In the genomic region with DNA sequence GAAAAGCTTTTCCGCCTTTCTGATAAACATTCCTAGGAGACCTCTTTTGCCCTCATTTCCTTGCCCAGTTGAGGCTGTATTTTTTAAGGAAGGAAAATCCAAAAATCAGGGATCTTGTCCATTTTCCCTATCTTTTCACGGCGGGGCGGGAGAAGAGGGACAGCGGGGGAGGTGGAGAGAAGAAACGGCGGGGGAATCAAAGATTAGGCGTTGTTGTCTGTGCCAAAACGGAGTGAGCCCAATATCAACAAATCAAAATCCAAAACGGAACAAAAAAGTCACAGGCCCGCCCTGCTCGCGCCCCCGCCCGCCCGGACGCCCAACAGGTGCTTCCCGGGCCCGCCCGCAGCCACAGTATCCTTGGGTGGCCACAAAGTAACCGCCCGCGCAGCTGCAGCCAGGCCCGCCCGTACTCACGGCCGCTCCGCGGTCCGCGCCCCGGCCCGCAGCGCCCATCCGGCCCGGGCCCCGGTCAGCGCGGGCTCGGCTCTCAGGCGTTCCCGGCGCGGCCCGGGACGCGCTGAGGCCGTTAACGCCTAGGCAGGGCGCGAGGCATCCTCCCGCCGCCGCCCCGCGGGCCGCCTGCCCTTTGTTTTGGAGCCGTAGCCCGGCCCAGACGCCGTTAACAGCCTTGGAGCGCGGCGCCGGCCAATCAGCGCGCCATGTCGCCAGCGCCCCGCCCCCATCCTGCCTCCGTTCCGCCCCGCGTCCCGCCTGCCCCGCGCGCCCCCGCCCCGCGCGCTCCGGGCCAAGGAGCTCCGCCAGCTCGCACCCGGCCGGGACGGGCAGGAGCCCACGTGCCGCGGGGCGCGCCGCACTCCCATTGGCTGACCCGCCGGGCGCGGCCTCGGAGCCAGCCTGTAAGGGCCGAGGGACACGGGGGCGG, we compare ENCODE assay signal across 8 cellular contexts. TPM values are rescaled to one million over a fixed set of nuclear protein-coding genes. Genes with fewer than 3 reads are reported as not detected.
DNase-seq lines count a peak whose midpoint lies in the region; ATAC-seq, FAIRE-seq and TF ChIP-seq lines count a peak whose summit lies in the region.

A gene with protein sequence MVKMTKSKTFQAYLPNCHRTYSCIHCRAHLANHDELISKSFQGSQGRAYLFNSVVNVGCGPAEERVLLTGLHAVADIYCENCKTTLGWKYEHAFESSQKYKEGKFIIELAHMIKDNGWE (minus strand): TSS at position 597 of the 886 bp plus-strand sequence. CDS start 25,050 bp downstream, outside the sequence.

- H3K9me2 ChIP-seq in SU-DHL-6 (replicated peaks; ENCODE audit: insufficient read depth, low read length) = no peaks in the 10 kb centered on the region

- no peaks in the 10 kb centered on the region for H3F3A ChIP-seq in SU-DHL-6 (ENCODE audit: insufficient read depth)

- 1% methylated on average over 43 to 102 of the region's 102 CpGs for WGBS in pancreas, 2 donors
- WGBS in thyroid gland, 2 donors = 0 to 2% methylated on average over 17 to 23 of the region's 102 CpGs

- H3K27me3 ChIP-seq in SU-DHL-6 (ENCODE audit: low read length) = no peaks in the 10 kb centered on the region
- no peaks in the 10 kb centered on the region for H3K27me3 ChIP-seq in cardiac muscle cell
- H3K27me3 ChIP-seq in pancreas = no peaks in the 10 kb centered on the region
- no peaks in the 10 kb centered on the region for H3K27me3 ChIP-seq in thyroid gland

- no peak for FAIRE-seq in pancreas (lab: Jason Lieb, UNC)

- peak; percentile 58 to 99 for TF ChIP-seq POLR2A in thyroid gland (IDR thresholded peaks at IDR 0.05)

- H2AFZ ChIP-seq in SU-DHL-6 (ENCODE audit: low read depth, low read length, severe bottlenecking) = peak within 1 kb of the TSS; percentile 96

- DNase-seq in GM12865 (ENCODE audit: low read depth) = peak; percentile 94
- DNase-seq in NCI-H1105 (lab: John Stamatoyannopoulos, UW) = peak; percentile 94
- peak; percentile 93 for DNase-seq in activated naive CD8-positive, alpha-beta T cell treated with anti-CD3 and anti-CD28 coated beads, Interleukin-2, amount 50 U/mL, for 24 hours
- DNase-seq in cardiac muscle cell (ENCODE audit: low read depth in 1 of 2, low spot score in 1 of 2) = peak; percentile 97 to 99
- DNase-seq in pancreas = peak; percentile 96 to 99 (median 98)
- peak; percentile 97 to 98 for DNase-seq in thyroid gland

- peaks cover 5% of the 10 kb centered on the region for H3K4me1 ChIP-seq in cardiac muscle cell (ENCODE audit: low read depth)
- H3K4me1 ChIP-seq in pancreas = peaks cover 0 to 7% (median 0%) of the 10 kb centered on the region in 3 donors
- peaks cover 6 to 8% of the 10 kb centered on the region in 2 donors for H3K4me1 ChIP-seq in thyroid gland

- ATAC-seq in HG02623 (IDR thresholded peaks at IDR 0.05; ENCODE audit: unreplicated experiment) (peak; percentile 76), pancreas (peak; percentile 93 to 98 (median 96))
- ATAC-seq in activated naive CD8-positive, alpha-beta T cell treated with anti-CD3 and anti-CD28 coated beads, Interleukin-2, amount 50 U/mL, for 24 hours = peak; percentile 90

- H3K36me3 ChIP-seq in SU-DHL-6 (ENCODE audit: low read length) = no peaks in the 10 kb centered on the region
- H3K36me3 ChIP-seq in cardiac muscle cell = no peaks in the 10 kb centered on the region
- H3K36me3 ChIP-seq in pancreas = no peaks in the 10 kb centered on the region
- no peaks in the 10 kb centered on the region for H3K36me3 ChIP-seq in thyroid gland

- peak within 1 kb of the TSS; percentile 59 for H3K9ac ChIP-seq in SU-DHL-6 (ENCODE audit: low read length)

- peak within 1 kb of the TSS; percentile 81 for H3K27ac Mint-ChIP-seq in activated naive CD8-positive, alpha-beta T cell treated with anti-CD3 and anti-CD28 coated beads, Interleukin-2, amount 50 U/mL, for 24 hours

- no peaks in the 10 kb centered on the region for H3K36me3 Mint-ChIP-seq in activated naive CD8-positive, alpha-beta T cell treated with anti-CD3 and anti-CD28 coated beads, Interleukin-2, amount 50 U/mL, for 24 hours (ENCODE audit: low read depth)

- intact Hi-C loops in pancreas (cut with DNase I) = no loop called here
- intact Hi-C loops in thyroid gland (cut with DNase I) = loop anchor here (5.0 to 10.0 kb wide), 2 partner anchors 129 to 202 kb away; a partner anchor contains a TSS

- no peaks in the 10 kb centered on the region for H3K79me2 ChIP-seq in SU-DHL-6 (ENCODE audit: insufficient read depth, low read length)

- H3K4me2 ChIP-seq in SU-DHL-6 (ENCODE audit: low read depth, low read length, poor library complexity, severe bottlenecking) = peak within 1 kb of the TSS; percentile 98

- H3K27ac ChIP-seq in SU-DHL-6 (ENCODE audit: low read depth, low read length) (no peak within 1 kb of the TSS), cardiac muscle cell (peak within 1 kb of the TSS; percentile 90), pancreas (peak within 1 kb of the TSS; percentile 43 to 81 (median 63)), thyroid gland (peak within 1 kb of the TSS in 2 of 3 donors; percentile 38 to 52)

- H3K27me3 Mint-ChIP-seq in activated naive CD8-positive, alpha-beta T cell treated with anti-CD3 and anti-CD28 coated beads, Interleukin-2, amount 50 U/mL, for 24 hours = peaks cover 11% of the 10 kb centered on the region

- peak within 1 kb of the TSS; percentile 82 for H3K4me3 ChIP-seq in GM12865 (ENCODE audit: low read depth, low read length)
- H3K4me3 ChIP-seq in SU-DHL-6 (ENCODE audit: insufficient read depth, low read length, poor library complexity, severe bottlenecking) = peak within 1 kb of the TSS; percentile 73
- H3K4me3 ChIP-seq in cardiac muscle cell = peak within 1 kb of the TSS; percentile 45
- H3K4me3 ChIP-seq in pancreas = peak within 1 kb of the TSS; percentile 44 to 71 (median 54)
- peak within 1 kb of the TSS; percentile 12 to 59 (median 28) for H3K4me3 ChIP-seq in thyroid gland (replicated peaks in 1 of 3)

- H3K9me3 Mint-ChIP-seq in activated naive CD8-positive, alpha-beta T cell treated with anti-CD3 and anti-CD28 coated beads, Interleukin-2, amount 50 U/mL, for 24 hours = no peaks in the 10 kb centered on the region

- no peaks in the 10 kb centered on the region for H3K9me3 ChIP-seq in SU-DHL-6 (ENCODE audit: insufficient read depth, low read length)
- no peaks in the 10 kb centered on the region for H3K9me3 ChIP-seq in cardiac muscle cell (ENCODE audit: low read depth)
- no peaks in the 10 kb centered on the region for H3K9me3 ChIP-seq in pancreas
- H3K9me3 ChIP-seq in thyroid gland = no peaks in the 10 kb centered on the region

- TF ChIP-seq CTCF in GM12865 (IDR thresholded peaks at IDR 0.05; ENCODE audit: insufficient read depth, low read depth, low read length, missing control alignments) (no peak), SU-DHL-6 (IDR thresholded peaks at IDR 0.05; ENCODE audit: insufficient read depth, low read length, poor library complexity, severe bottlenecking) (no peak), cardiac muscle cell (IDR thresholded peaks at IDR 0.05; ENCODE audit: low read depth, low read length) (no peak), pancreas (IDR thresholded peaks at IDR 0.05) (no peak), thyroid gland (IDR thresholded peaks at IDR 0.05) (peak in 1 of 6 experiments; percentile 10)

- H4K20me1 ChIP-seq in SU-DHL-6 (ENCODE audit: low read depth, low read length) = no peaks in the 10 kb centered on the region

- peak within 1 kb of the TSS; percentile 83 for H3K4me3 Mint-ChIP-seq in activated naive CD8-positive, alpha-beta T cell treated with anti-CD3 and anti-CD28 coated beads, Interleukin-2, amount 50 U/mL, for 24 hours

- peaks cover 26% of the 10 kb centered on the region for H3K4me1 Mint-ChIP-seq in activated naive CD8-positive, alpha-beta T cell treated with anti-CD3 and anti-CD28 coated beads, Interleukin-2, amount 50 U/mL, for 24 hours

RNA-seq across cellular contexts. Expression of the gene that starts here (rescaled TPM):
- total RNA-seq in cardiac muscle cell (12.2 and 22.4 TPM in 2 replicates), pancreas (1 to 10 TPM; 2.0 to 7.2 (median 2.7) TPM), thyroid gland (1 to 10 TPM; 4.1 to 6.7 (median 5.4) TPM)
- polyA plus RNA-seq in cardiac muscle cell (20.4 and 39.8 TPM in 2 replicates), pancreas (1 to 10 TPM; 2.4 to 3.1 TPM)

Comparison
In these comparisons a context has a peak if more than half of its experiments do, and no peak if none do; other contexts are left out.
1. H3K4me3 ChIP-seq: peak in every context shown above with its lines; median percentile 82 in GM12865; 73 in SU-DHL-6; 54 in pancreas; 45 in cardiac muscle cell; 28 in thyroid gland.